ENCODE assay signal across 9 cellular contexts in the genomic region with DNA sequence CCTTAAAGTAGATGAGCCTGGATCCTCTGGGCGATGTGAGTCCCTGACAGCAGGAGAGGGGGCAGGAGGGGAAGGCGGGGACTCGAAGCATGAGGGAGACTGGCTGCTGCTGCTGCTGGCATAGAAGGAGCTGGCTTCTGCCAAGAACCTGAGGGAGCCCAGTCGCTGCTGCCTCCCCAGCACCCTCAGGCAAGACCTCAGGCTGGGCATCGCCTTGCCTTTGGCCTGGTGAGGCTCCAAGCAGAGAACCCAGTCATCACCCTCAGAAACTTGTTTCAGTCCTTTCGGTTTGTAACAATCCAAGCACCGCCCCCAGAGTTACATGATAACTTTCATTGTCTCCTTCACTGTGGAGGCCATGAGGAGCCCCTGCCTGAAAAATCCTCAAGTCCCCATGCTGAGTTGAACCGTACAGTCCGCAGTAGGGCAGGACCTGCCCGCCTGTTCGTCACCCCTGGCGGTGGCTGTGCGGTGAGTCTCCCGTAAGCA. TPM values are rescaled to one million over a fixed set of nuclear protein-coding genes. Genes with fewer than 3 reads are reported as not detected.
A peak's percentile ranks its signal among the peaks of the same experiment; 100 is the strongest.
DNase-seq lines count a peak whose midpoint lies in the region; ATAC-seq and TF ChIP-seq lines count a peak whose summit lies in the region.
"Had no signal": no experiment of that assay in that cellular context is flagged by ENCODE, and none has a peak within 500 bp of the region (broad histone marks: within the 10 kb centered on the region; RNA-seq: fewer than 3 reads in every experiment).

No MANE protein-coding gene starts in this region.

- H3K4me3 Mint-ChIP-seq in glutamatergic neuron (ENCODE audit: unreplicated experiment) = no peak overlapping the region

- no peaks in the 10 kb centered on the region; the same call in 1 of the 2 replicates for H3K9me3 ChIP-seq in ES-I3 (ENCODE audit: control insufficient read depth, insufficient read depth, low read length)
- no peaks in the 10 kb centered on the region for H3K9me3 ChIP-seq in RWPE2 (ENCODE audit: severe bottlenecking)

- H3K27ac ChIP-seq in RWPE2 (ENCODE audit: poor library complexity, severe bottlenecking) = no peak overlapping the region
- H3K27ac ChIP-seq: SK-N-MC had no signal

- TF ChIP-seq CTCF in RWPE2 (IDR thresholded peaks at IDR 0.05; ENCODE audit: poor library complexity, severe bottlenecking) (no peak), glutamatergic neuron (IDR thresholded peaks at IDR 0.05; ENCODE audit: partially characterized antibody, unreplicated experiment) (no peak), retinal pigment epithelial cell (conservative IDR thresholded peaks at IDR 0.05; ENCODE audit: low read depth, low read length) (no peak)

- ATAC-seq in RWPE2 (ENCODE audit: low read depth) (peak; percentile 45), GM21529 (IDR thresholded peaks at IDR 0.05; ENCODE audit: unreplicated experiment) (no peak), HG02938 (IDR thresholded peaks at IDR 0.05; ENCODE audit: unreplicated experiment) (no peak)

- H3K36me3 Mint-ChIP-seq in glutamatergic neuron (ENCODE audit: unreplicated experiment) = peaks cover 13% of the 10 kb centered on the region

- peak overlapping the region; percentile 45 for H3K27ac Mint-ChIP-seq in glutamatergic neuron (ENCODE audit: unreplicated experiment)

- no peaks in the 10 kb centered on the region for H3K36me3 ChIP-seq in ES-I3 (ENCODE audit: insufficient read depth, low read length)
- no peaks in the 10 kb centered on the region for H3K36me3 ChIP-seq in RWPE2 (ENCODE audit: low read depth)

- H3K4me1 ChIP-seq in ES-I3 (ENCODE audit: insufficient read depth, low read length) (peaks cover 6% of the 10 kb centered on the region), RWPE2 (ENCODE audit: insufficient read depth, poor library complexity, severe bottlenecking) (no peaks in the 10 kb centered on the region)

- H3K4me3 ChIP-seq in RWPE2 (ENCODE audit: severe bottlenecking) (no peak overlapping the region), retinal pigment epithelial cell (ENCODE audit: low read length) (peak overlapping the region; percentile 2)
- H3K4me3 ChIP-seq: SK-N-MC had no signal

- DNase-seq in RWPE2 (ENCODE audit: low spot score) = peak; percentile 23
- no peak for DNase-seq in glutamatergic neuron
- no peak for DNase-seq in retinal pigment epithelial cell (ENCODE audit: low read depth)
- no peak for DNase-seq in NOMO-1 treated with DMSO at 0.1 percent for 48 hours (lab: John Stamatoyannopoulos, UW; ENCODE audit: unreplicated experiment)
- DNase-seq in dedifferentiated amniotic fluid mesenchymal stem cell (ENCODE audit: extremely low spot score) = no peak

- H3K9ac ChIP-seq in ES-I3 (ENCODE audit: low read depth, low read length) = peak overlapping the region; percentile 12; the same call in 1 of the 2 replicates

- H3K27me3 Mint-ChIP-seq in glutamatergic neuron (ENCODE audit: unreplicated experiment) = peaks cover 2% of the 10 kb centered on the region

- H3K27me3 ChIP-seq in RWPE2 (ENCODE audit: insufficient read depth, poor library complexity, severe bottlenecking) = no peaks in the 10 kb centered on the region

- H3K4me1 Mint-ChIP-seq in glutamatergic neuron (ENCODE audit: low read depth, unreplicated experiment) = peaks cover 14% of the 10 kb centered on the region

- peaks cover 4% of the 10 kb centered on the region for H3K9me3 Mint-ChIP-seq in glutamatergic neuron (ENCODE audit: unreplicated experiment)

RNA-seq across cellular contexts. Expression of gene POFUT2, which starts 38.8 kb away (rescaled TPM):
- 31.9 TPM for total RNA-seq in glutamatergic neuron (ENCODE audit: unreplicated experiment)
